Comparison of ENCODE assay signal across 22 cellular contexts in genomic region chr10:115972426-115972825, GRCh38.
"Had no signal": no experiment of that assay in that cellular context is flagged by ENCODE, and none has a peak within 500 bp of the region (broad histone marks: within the 10 kb centered on the region; RNA-seq: fewer than 3 reads in every experiment).

No MANE protein-coding gene starts in this region.

- H3K9me3 ChIP-seq: MG63, SJSA1, SK-N-SH had no signal

- H3K27ac ChIP-seq: SJSA1 had no signal

- H3K4me1 ChIP-seq: SJSA1 had no signal

- H3K4me3 ChIP-seq: MG63, SJSA1 had no signal

- ATAC-seq: HepG2 had no signal

- H3K36me3 ChIP-seq: MG63, SJSA1 had no signal

- DNase-seq: IMR-90, Karpas-422, KG1, MG63, NCI-H1092, NCI-H1436, NCI-H187, NCI-H2029, NCI-H2081 treated with DMSO at 0.1 percent for 48 hours, NCI-H2171, NCI-H226, NCI-H446, NCI-H510A, NCI-H524 treated with DMSO at 0.1 percent for 48 hours, NCI-H69, NCI-H774, Right ventricle myocardium superior, RPMI8226, SIG-M5, SK-N-SH had no signal

- H3K27me3 ChIP-seq: MG63, SJSA1 had no signal
